ENCODE assay signal across 1 cellular context in the genomic region with DNA sequence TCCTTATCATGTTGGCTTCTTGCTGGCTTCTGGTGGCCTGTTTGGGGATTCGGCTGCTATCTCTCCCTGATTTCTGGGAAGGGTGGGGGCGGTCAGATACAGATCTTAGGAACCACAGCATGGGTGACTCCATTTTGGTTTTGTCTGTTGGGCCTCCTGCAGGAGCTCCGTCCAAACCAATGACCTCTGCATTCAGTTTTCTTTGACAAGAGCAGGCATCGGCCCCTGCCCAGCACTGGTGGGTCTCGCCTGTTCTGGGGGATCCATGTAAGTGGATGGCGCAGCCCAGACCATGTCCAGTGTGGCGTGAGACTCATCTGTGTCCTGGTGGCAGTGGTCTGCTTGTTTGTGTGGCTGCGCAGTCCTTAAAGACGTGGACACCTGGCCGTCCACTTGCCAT.
TF ChIP-seq lines count a peak whose summit lies in the region.

No MANE protein-coding gene starts in this region.

TF ChIP-seq in K562, 482 proteins besides CTCF, POLR2A, EP300 and RAD21 (continued from another document and continues in another):
- TF ChIP-seq FOXP4 (CRISPR knock-in tag; IDR thresholded peaks at IDR 0.05; ENCODE audit: borderline replicate concordance) (no peak), MAFK (IDR thresholded peaks at IDR 0.05; ENCODE audit: low read length) (no peak), ESRRA (IDR thresholded peaks at IDR 0.05; ENCODE audit: borderline replicate concordance, low read depth) (peak; percentile 18; the same call in 1 of the 2 replicates), MGA (IDR thresholded peaks at IDR 0.05) (no peak), ZBTB17 (CRISPR knock-in tag; IDR thresholded peaks at IDR 0.05) (peak; percentile 88), KLF6 (CRISPR knock-in tag; IDR thresholded peaks at IDR 0.05; ENCODE audit: borderline replicate concordance) (peak; percentile 97), NONO (IDR thresholded peaks at IDR 0.05; ENCODE audit: low read depth in 2 of 2, low read length in 1 of 2) (no peak), THAP7 (CRISPR knock-in tag; IDR thresholded peaks at IDR 0.05) (no peak), ZNF583 (CRISPR knock-in tag; IDR thresholded peaks at IDR 0.05) (peak; percentile 99), EZH2 (IDR thresholded peaks at IDR 0.05; ENCODE audit: borderline replicate concordance, low read depth, low read length) (no peak), LEF1 (IDR thresholded peaks at IDR 0.05) (no peak), PHF8 (IDR thresholded peaks at IDR 0.05; ENCODE audit: borderline replicate concordance, low read length) (no peak), KDM5B (IDR thresholded peaks at IDR 0.05; ENCODE audit: insufficient replicate concordance, low read depth, low read length) (no peak), NR2F6 (CRISPR knock-in tag; IDR thresholded peaks at IDR 0.05) (no peak), HIVEP1 (CRISPR knock-in tag; IDR thresholded peaks at IDR 0.05) (peak; percentile 96), ZNF592 (IDR thresholded peaks at IDR 0.05) (peak; percentile 87), CREB3L1 (IDR thresholded peaks at IDR 0.05; ENCODE audit: borderline replicate concordance, low read depth) (no peak), HNRNPK (IDR thresholded peaks at IDR 0.05; ENCODE audit: low read depth, low read length, poor library complexity, severe bottlenecking) (no peak), CBX1 (IDR thresholded peaks at IDR 0.05; ENCODE audit: low read depth) (no peak), GMEB1 (CRISPR knock-in tag; IDR thresholded peaks at IDR 0.05) (peak; percentile 69; the same call in 1 of the 2 replicates)
- TF ChIP-seq, protein P1, sequence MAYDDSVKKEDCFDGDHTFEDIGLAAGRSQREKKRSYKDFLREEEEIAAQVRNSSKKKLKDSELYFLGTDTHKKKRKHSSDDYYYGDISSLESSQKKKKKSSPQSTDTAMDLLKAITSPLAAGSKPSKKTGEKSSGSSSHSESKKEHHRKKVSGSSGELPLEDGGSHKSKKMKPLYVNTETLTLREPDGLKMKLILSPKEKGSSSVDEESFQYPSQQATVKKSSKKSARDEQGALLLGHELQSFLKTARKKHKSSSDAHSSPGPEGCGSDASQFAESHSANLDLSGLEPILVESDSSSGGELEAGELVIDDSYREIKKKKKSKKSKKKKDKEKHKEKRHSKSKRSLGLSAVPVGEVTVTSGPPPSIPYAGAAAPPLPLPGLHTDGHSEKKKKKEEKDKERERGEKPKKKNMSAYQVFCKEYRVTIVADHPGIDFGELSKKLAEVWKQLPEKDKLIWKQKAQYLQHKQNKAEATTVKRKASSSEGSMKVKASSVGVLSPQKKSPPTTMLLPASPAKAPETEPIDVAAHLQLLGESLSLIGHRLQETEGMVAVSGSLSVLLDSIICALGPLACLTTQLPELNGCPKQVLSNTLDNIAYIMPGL (CRISPR knock-in tag; IDR thresholded peaks at IDR 0.05) = no peak
- TF ChIP-seq, protein P2, sequence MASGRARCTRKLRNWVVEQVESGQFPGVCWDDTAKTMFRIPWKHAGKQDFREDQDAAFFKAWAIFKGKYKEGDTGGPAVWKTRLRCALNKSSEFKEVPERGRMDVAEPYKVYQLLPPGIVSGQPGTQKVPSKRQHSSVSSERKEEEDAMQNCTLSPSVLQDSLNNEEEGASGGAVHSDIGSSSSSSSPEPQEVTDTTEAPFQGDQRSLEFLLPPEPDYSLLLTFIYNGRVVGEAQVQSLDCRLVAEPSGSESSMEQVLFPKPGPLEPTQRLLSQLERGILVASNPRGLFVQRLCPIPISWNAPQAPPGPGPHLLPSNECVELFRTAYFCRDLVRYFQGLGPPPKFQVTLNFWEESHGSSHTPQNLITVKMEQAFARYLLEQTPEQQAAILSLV (tag; IDR thresholded peaks at IDR 0.05) = peak; percentile 81
